In genomic region chrX:79096339-79096638, GRCh38 we compare ENCODE assay signal across 14 cellular contexts. TPM values are rescaled to one million over a fixed set of nuclear protein-coding genes. Genes with fewer than 3 reads are reported as not detected.
DNase-seq lines count a peak whose midpoint lies in the region; ATAC-seq and TF ChIP-seq lines count a peak whose summit lies in the region.
"Had no signal": no experiment of that assay in that cellular context is flagged by ENCODE, and none has a peak within 500 bp of the region (broad histone marks: within the 10 kb centered on the region; RNA-seq: fewer than 3 reads in every experiment).

No MANE protein-coding gene starts in this region.

- no peaks in the 10 kb centered on the region for H3K9me3 ChIP-seq in stomach
- H3K9me3 ChIP-seq: gastroesophageal sphincter, SK-N-SH had no signal

- peak overlapping the region in 3 of 5 donors; percentile 17 to 47 (median 27) for H3K27ac ChIP-seq in stomach
- H3K27ac ChIP-seq: gastroesophageal sphincter, WERI-Rb-1 had no signal

- ATAC-seq in effector memory CD8-positive, alpha-beta T cell (replicated peaks) = peak; percentile 78
- ATAC-seq: gastroesophageal sphincter had no signal

- TF ChIP-seq EP300 in stomach (IDR thresholded peaks at IDR 0.05) = no peak

- no peaks in the 10 kb centered on the region for H3K27me3 Mint-ChIP-seq in activated naive CD4-positive, alpha-beta T cell treated with anti-CD3 and anti-CD28 coated beads, Interleukin-2, amount 10 ng/mL, durations not matched to agents 7 days and 5 days
- H3K27me3 Mint-ChIP-seq in T-helper 2 cell treated with Interferon-gamma antibody and Interleukin-4, amounts not matched to agents 5 μg/mL and 100 μg/mL, for 36 hours (ENCODE audit: low read depth) = no peaks in the 10 kb centered on the region
- no peaks in the 10 kb centered on the region for H3K27me3 Mint-ChIP-seq in effector memory CD8-positive, alpha-beta T cell

- no peaks in the 10 kb centered on the region for H3K4me1 ChIP-seq in stomach
- H3K4me1 ChIP-seq: gastroesophageal sphincter had no signal

- H3K9me3 Mint-ChIP-seq in activated naive CD4-positive, alpha-beta T cell treated with anti-CD3 and anti-CD28 coated beads, Interleukin-2, amount 10 ng/mL, durations not matched to agents 7 days and 5 days = peaks cover 10% of the 10 kb centered on the region
- peaks cover 4% of the 10 kb centered on the region for H3K9me3 Mint-ChIP-seq in T-helper 2 cell treated with Interferon-gamma antibody and Interleukin-4, amounts not matched to agents 5 μg/mL and 100 μg/mL, for 36 hours
- peaks cover 0 to 6% of the 10 kb centered on the region in 2 donors for H3K9me3 Mint-ChIP-seq in effector memory CD8-positive, alpha-beta T cell

- H3K27me3 ChIP-seq in stomach = no peaks in the 10 kb centered on the region
- H3K27me3 ChIP-seq: gastroesophageal sphincter had no signal

- H3K4me3 Mint-ChIP-seq in activated naive CD4-positive, alpha-beta T cell treated with anti-CD3 and anti-CD28 coated beads, Interleukin-2, amount 10 ng/mL, durations not matched to agents 7 days and 5 days = peak overlapping the region; percentile 53
- peak overlapping the region; percentile 74 for H3K4me3 Mint-ChIP-seq in T-helper 2 cell treated with Interferon-gamma antibody and Interleukin-4, amounts not matched to agents 5 μg/mL and 100 μg/mL, for 36 hours
- peak overlapping the region; percentile 34 to 75 for H3K4me3 Mint-ChIP-seq in effector memory CD8-positive, alpha-beta T cell

- TF ChIP-seq CTCF in stomach (IDR thresholded peaks at IDR 0.05) = no peak
- TF ChIP-seq CTCF in GM10266 (IDR thresholded peaks at IDR 0.05; ENCODE audit: control insufficient read depth, insufficient read depth, low read depth, missing control alignments) = no peak

- H3K36me3 ChIP-seq in stomach = no peaks in the 10 kb centered on the region
- H3K36me3 ChIP-seq: gastroesophageal sphincter, WERI-Rb-1 had no signal

- CTCF ChIA-PET in activated naive CD4-positive, alpha-beta T cell treated with anti-CD3 and anti-CD28 coated beads, Interleukin-2, amount 10 ng/mL, durations not matched to agents 7 days and 5 days (lab: Charles Lee) = interaction anchor here (0.5 to 1.4 kb wide), 2 partner anchors 9 kb away, joined by 3 read pairs; no protein-coding TSS in a partner anchor

- peaks cover 13% of the 10 kb centered on the region for H3K36me3 Mint-ChIP-seq in activated naive CD4-positive, alpha-beta T cell treated with anti-CD3 and anti-CD28 coated beads, Interleukin-2, amount 10 ng/mL, durations not matched to agents 7 days and 5 days
- H3K36me3 Mint-ChIP-seq in T-helper 2 cell treated with Interferon-gamma antibody and Interleukin-4, amounts not matched to agents 5 μg/mL and 100 μg/mL, for 36 hours (ENCODE audit: low read depth) = peaks cover 4% of the 10 kb centered on the region
- no peaks in the 10 kb centered on the region for H3K36me3 Mint-ChIP-seq in effector memory CD8-positive, alpha-beta T cell (ENCODE audit: insufficient read depth)

- intact Hi-C loops in stomach (cut with DNase I; ENCODE audit: low total_unique reads) = no loop called here

- peak overlapping the region; percentile 93 for H3K27ac Mint-ChIP-seq in activated naive CD4-positive, alpha-beta T cell treated with anti-CD3 and anti-CD28 coated beads, Interleukin-2, amount 10 ng/mL, durations not matched to agents 7 days and 5 days
- H3K27ac Mint-ChIP-seq in T-helper 2 cell treated with Interferon-gamma antibody and Interleukin-4, amounts not matched to agents 5 μg/mL and 100 μg/mL, for 36 hours = peak overlapping the region; percentile 98
- peak overlapping the region; percentile 75 to 96 for H3K27ac Mint-ChIP-seq in effector memory CD8-positive, alpha-beta T cell

- no peak for TF ChIP-seq POLR2A in stomach (IDR thresholded peaks at IDR 0.05)

- 3 to 50% (median 33%) methylated on average over 1 of the region's 1 CpG for WGBS in stomach, 5 donors

- DNase-seq in activated naive CD4-positive, alpha-beta T cell treated with anti-CD3 and anti-CD28 coated beads, Interleukin-2, amount 10 ng/mL, durations not matched to agents 7 days and 5 days = no peak
- DNase-seq in activated naive CD4-positive, alpha-beta T cell treated with Interleukin-2 at 50 U/mL for 16 hours = no peak
- DNase-seq in T-helper 2 cell treated with Interferon-gamma antibody and Interleukin-4, amounts not matched to agents 5 μg/mL and 100 μg/mL, for 36 hours (ENCODE audit: low spot score) = peak; percentile 14
- no peak for DNase-seq in effector memory CD8-positive, alpha-beta T cell
- DNase-seq in stomach = no peak
- no peak for DNase-seq in islet precursor cell
- DNase-seq in GM10266 (ENCODE audit: extremely low spot score) = no peak
- no peak for DNase-seq in stimulated activated CD4-positive, alpha-beta T cell treated with anti-CD3 and anti-CD28 coated beads, Interleukin-4, amount 100 ng/mL, for 4 hours
- DNase-seq: NCI-H1105, NCI-H345, nucleus accumbens, SK-N-SH, WERI-Rb-1 had no signal

- H3K4me1 Mint-ChIP-seq in activated naive CD4-positive, alpha-beta T cell treated with anti-CD3 and anti-CD28 coated beads, Interleukin-2, amount 10 ng/mL, durations not matched to agents 7 days and 5 days = peaks cover 60% of the 10 kb centered on the region
- peaks cover 41% of the 10 kb centered on the region for H3K4me1 Mint-ChIP-seq in T-helper 2 cell treated with Interferon-gamma antibody and Interleukin-4, amounts not matched to agents 5 μg/mL and 100 μg/mL, for 36 hours (ENCODE audit: low read depth)
- peaks cover 25 to 54% of the 10 kb centered on the region in 2 donors for H3K4me1 Mint-ChIP-seq in effector memory CD8-positive, alpha-beta T cell (ENCODE audit: low read depth in 2 of 2)

- H3K4me3 ChIP-seq in stomach = no peak overlapping the region
- H3K4me3 ChIP-seq: gastroesophageal sphincter had no signal

RNA-seq across cellular contexts. Expression of gene GPR174, which starts 48.2 kb away (rescaled TPM):
- total RNA-seq in stomach = 1 to 10 TPM in 2 of 5 donors, under 1 TPM in 1, not detected in 2; under 0.01 to 9.6 (median 4.6) TPM
- polyA plus RNA-seq in stomach = under 1 TPM in 2 of 3 donors, not detected in 1; 0.13 to 0.76 TPM
- polyA plus RNA-seq: SK-N-SH had no signal
